Comparison of ENCODE assay signal across 1 cellular context in the genomic region with DNA sequence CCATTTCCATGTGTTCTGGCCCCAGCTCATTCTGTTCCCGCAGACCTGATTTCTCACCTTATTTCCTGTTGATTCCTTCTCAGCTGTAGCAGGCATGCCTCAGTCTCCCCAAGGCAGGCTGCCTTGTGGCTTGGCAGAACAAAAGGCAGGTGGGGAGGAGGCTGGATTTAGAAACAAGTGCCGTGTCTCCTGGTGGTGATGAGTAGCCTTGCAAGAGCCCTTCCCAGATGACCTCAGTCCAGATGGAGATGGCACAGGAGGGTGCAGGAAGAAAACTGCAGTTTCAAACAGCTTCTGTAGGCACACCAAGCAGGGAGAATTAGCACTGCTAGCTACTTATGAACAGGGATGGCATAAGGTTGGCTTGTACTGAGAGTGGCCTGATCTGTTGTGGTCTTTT.
TF ChIP-seq lines count a peak whose summit lies in the region.

No MANE protein-coding gene starts in this region.

TF ChIP-seq in GM23338, 12 proteins besides CTCF, POLR2A, EP300 and RAD21 (continued from another document):
- TF ChIP-seq, protein P1, sequence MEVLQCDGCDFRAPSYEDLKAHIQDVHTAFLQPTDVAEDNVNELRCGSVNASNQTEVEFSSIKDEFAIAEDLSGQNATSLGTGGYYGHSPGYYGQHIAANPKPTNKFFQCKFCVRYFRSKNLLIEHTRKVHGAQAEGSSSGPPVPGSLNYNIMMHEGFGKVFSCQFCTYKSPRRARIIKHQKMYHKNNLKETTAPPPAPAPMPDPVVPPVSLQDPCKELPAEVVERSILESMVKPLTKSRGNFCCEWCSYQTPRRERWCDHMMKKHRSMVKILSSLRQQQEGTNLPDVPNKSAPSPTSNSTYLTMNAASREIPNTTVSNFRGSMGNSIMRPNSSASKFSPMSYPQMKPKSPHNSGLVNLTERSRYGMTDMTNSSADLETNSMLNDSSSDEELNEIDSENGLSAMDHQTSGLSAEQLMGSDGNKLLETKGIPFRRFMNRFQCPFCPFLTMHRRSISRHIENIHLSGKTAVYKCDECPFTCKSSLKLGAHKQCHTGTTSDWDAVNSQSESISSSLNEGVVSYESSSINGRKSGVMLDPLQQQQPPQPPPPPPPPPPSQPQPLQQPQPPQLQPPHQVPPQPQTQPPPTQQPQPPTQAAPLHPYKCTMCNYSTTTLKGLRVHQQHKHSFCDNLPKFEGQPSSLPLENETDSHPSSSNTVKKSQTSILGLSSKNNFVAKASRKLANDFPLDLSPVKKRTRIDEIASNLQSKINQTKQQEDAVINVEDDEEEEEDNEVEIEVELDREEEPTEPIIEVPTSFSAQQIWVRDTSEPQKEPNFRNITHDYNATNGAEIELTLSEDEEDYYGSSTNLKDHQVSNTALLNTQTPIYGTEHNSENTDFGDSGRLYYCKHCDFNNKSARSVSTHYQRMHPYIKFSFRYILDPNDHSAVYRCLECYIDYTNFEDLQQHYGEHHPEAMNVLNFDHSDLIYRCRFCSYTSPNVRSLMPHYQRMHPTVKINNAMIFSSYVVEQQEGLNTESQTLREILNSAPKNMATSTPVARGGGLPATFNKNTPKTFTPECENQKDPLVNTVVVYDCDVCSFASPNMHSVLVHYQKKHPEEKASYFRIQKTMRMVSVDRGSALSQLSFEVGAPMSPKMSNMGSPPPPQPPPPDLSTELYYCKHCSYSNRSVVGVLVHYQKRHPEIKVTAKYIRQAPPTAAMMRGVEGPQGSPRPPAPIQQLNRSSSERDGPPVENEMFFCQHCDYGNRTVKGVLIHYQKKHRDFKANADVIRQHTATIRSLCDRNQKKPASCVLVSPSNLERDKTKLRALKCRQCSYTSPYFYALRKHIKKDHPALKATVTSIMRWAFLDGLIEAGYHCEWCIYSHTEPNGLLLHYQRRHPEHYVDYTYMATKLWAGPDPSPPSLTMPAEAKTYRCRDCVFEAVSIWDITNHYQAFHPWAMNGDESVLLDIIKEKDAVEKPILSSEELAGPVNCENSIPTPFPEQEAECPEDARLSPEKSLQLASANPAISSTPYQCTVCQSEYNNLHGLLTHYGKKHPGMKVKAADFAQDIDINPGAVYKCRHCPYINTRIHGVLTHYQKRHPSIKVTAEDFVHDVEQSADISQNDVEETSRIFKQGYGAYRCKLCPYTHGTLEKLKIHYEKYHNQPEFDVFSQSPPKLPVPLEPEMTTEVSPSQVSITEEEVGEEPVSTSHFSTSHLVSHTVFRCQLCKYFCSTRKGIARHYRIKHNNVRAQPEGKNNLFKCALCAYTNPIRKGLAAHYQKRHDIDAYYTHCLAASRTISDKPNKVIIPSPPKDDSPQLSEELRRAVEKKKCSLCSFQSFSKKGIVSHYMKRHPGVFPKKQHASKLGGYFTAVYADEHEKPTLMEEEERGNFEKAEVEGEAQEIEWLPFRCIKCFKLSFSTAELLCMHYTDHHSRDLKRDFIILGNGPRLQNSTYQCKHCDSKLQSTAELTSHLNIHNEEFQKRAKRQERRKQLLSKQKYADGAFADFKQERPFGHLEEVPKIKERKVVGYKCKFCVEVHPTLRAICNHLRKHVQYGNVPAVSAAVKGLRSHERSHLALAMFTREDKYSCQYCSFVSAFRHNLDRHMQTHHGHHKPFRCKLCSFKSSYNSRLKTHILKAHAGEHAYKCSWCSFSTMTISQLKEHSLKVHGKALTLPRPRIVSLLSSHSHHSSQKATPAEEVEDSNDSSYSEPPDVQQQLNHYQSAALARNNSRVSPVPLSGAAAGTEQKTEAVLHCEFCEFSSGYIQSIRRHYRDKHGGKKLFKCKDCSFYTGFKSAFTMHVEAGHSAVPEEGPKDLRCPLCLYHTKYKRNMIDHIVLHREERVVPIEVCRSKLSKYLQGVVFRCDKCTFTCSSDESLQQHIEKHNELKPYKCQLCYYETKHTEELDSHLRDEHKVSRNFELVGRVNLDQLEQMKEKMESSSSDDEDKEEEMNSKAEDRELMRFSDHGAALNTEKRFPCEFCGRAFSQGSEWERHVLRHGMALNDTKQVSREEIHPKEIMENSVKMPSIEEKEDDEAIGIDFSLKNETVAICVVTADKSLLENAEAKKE (CRISPR knock-in tag; IDR thresholded peaks at IDR 0.05), result no peak
- TF ChIP-seq POLR2AphosphoS5 (IDR thresholded peaks at IDR 0.05; ENCODE audit: low read depth) (no peak), ZNF114 (CRISPR knock-in tag; IDR thresholded peaks at IDR 0.05) (no peak), NANOG (IDR thresholded peaks at IDR 0.05; ENCODE audit: borderline replicate concordance) (no peak), STAT1 (IDR thresholded peaks at IDR 0.05; ENCODE audit: unreplicated experiment) (no peak)
- TF ChIP-seq, protein P2, sequence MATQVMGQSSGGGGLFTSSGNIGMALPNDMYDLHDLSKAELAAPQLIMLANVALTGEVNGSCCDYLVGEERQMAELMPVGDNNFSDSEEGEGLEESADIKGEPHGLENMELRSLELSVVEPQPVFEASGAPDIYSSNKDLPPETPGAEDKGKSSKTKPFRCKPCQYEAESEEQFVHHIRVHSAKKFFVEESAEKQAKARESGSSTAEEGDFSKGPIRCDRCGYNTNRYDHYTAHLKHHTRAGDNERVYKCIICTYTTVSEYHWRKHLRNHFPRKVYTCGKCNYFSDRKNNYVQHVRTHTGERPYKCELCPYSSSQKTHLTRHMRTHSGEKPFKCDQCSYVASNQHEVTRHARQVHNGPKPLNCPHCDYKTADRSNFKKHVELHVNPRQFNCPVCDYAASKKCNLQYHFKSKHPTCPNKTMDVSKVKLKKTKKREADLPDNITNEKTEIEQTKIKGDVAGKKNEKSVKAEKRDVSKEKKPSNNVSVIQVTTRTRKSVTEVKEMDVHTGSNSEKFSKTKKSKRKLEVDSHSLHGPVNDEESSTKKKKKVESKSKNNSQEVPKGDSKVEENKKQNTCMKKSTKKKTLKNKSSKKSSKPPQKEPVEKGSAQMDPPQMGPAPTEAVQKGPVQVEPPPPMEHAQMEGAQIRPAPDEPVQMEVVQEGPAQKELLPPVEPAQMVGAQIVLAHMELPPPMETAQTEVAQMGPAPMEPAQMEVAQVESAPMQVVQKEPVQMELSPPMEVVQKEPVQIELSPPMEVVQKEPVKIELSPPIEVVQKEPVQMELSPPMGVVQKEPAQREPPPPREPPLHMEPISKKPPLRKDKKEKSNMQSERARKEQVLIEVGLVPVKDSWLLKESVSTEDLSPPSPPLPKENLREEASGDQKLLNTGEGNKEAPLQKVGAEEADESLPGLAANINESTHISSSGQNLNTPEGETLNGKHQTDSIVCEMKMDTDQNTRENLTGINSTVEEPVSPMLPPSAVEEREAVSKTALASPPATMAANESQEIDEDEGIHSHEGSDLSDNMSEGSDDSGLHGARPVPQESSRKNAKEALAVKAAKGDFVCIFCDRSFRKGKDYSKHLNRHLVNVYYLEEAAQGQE (IDR thresholded peaks at IDR 0.05; ENCODE audit: unreplicated experiment), result no peak
